ENCODE assay signal across 27 cellular contexts in genomic region chr17:17519886-17520285, GRCh38.
"Had no signal": no experiment of that assay in that cellular context is flagged by ENCODE, and none has a peak within 500 bp of the region (broad histone marks: within the 10 kb centered on the region; RNA-seq: fewer than 3 reads in every experiment).

No MANE protein-coding gene starts in this region.

- H3K4me2 ChIP-seq: neural progenitor cell, smooth muscle cell had no signal

- H3K36me3 Mint-ChIP-seq: immature natural killer cell, mesothelial cell of epicardium, natural killer cell, neural progenitor cell, type B pancreatic cell had no signal

- H3K27me3 Mint-ChIP-seq: naive B cell; progenitor cell of endocrine pancreas; stimulated activated memory B cell treated with anti-CD40 and anti-IgM and Interleukin-4, amounts not matched to agents 10 μg/mL and 1 μg/mL and 100 μg/mL, for 72 hours; stimulated activated naive CD8-positive, alpha-beta T cell treated with anti-CD3 and anti-CD28 coated beads, Interleukin-15, amount 100 ng/mL, for 72 hours; type B pancreatic cell had no signal

- H3K4me1 Mint-ChIP-seq: immature natural killer cell; natural killer cell; stimulated activated memory B cell treated with anti-CD40 and anti-IgM and Interleukin-4, amounts not matched to agents 10 μg/mL and 1 μg/mL and 100 μg/mL, for 72 hours had no signal

- DNase-seq: hypothalamus; immature natural killer cell; mesendoderm; naive B cell; natural killer cell; nephron progenitor cell; ovary; retina; right lobe of liver; stimulated activated CD4-positive, alpha-beta T cell treated with anti-CD3 and anti-CD28 coated beads, Interleukin-1b, Interleukin-23, amount 100 ng/mL, for 48 hours; stimulated activated CD4-positive, alpha-beta T cell treated with anti-CD3 and anti-CD28 coated beads, Interleukin-2, amount 100 ng/mL, for 48 hours; stimulated activated CD4-positive, alpha-beta T cell treated with anti-CD3 and anti-CD28 coated beads, Interleukin-4, amount 100 ng/mL, for 4 hours; stimulated activated CD8-positive, alpha-beta memory T cell treated with anti-CD3 and anti-CD28 coated beads, Interleukin-4, amount 100 ng/mL, for 48 hours; stimulated activated naive CD4-positive, alpha-beta T cell treated with Interleukin-2 at 50 U/mL for 16 hours; stimulated activated naive CD8-positive, alpha-beta T cell treated with anti-CD3 and anti-CD28 coated beads, Interleukin-15, amount 100 ng/mL, for 72 hours; substantia nigra; uterus had no signal

- H3K36me3 ChIP-seq: neural progenitor cell, ovary, uterus had no signal

- H3K27ac ChIP-seq: heart left ventricle, neural progenitor cell, ovary, right lobe of liver, tibial nerve, uterus had no signal

- H3K9me3 Mint-ChIP-seq: immature natural killer cell; mesothelial cell of epicardium; naive B cell; natural killer cell; nephron progenitor cell; neural progenitor cell; stimulated activated memory B cell treated with anti-CD40 and anti-IgM and Interleukin-4, amounts not matched to agents 10 μg/mL and 1 μg/mL and 100 μg/mL, for 72 hours; stimulated activated naive CD8-positive, alpha-beta T cell treated with anti-CD3 and anti-CD28 coated beads, Interleukin-15, amount 100 ng/mL, for 72 hours; type B pancreatic cell had no signal

- H3K4me3 Mint-ChIP-seq: immature natural killer cell; mesothelial cell of epicardium; naive B cell; natural killer cell; nephron progenitor cell; neural progenitor cell; stimulated activated memory B cell treated with anti-CD40 and anti-IgM and Interleukin-4, amounts not matched to agents 10 μg/mL and 1 μg/mL and 100 μg/mL, for 72 hours; stimulated activated naive CD8-positive, alpha-beta T cell treated with anti-CD3 and anti-CD28 coated beads, Interleukin-15, amount 100 ng/mL, for 72 hours; type B pancreatic cell had no signal

- H3K27me3 ChIP-seq: heart left ventricle, neural progenitor cell, ovary, right lobe of liver, tibial nerve, uterus had no signal

- H3K4me1 ChIP-seq: heart left ventricle, uterus had no signal

- H3K4me3 ChIP-seq: heart left ventricle, lung, neural progenitor cell, ovary, right lobe of liver, smooth muscle cell, tibial nerve, uterus had no signal

- H3K27ac Mint-ChIP-seq: immature natural killer cell; mesothelial cell of epicardium; natural killer cell; nephron progenitor cell; neural progenitor cell; progenitor cell of endocrine pancreas; stimulated activated memory B cell treated with anti-CD40 and anti-IgM and Interleukin-4, amounts not matched to agents 10 μg/mL and 1 μg/mL and 100 μg/mL, for 72 hours; stimulated activated naive CD8-positive, alpha-beta T cell treated with anti-CD3 and anti-CD28 coated beads, Interleukin-15, amount 100 ng/mL, for 72 hours; type B pancreatic cell had no signal

- H3K9me3 ChIP-seq: heart left ventricle, ovary, right lobe of liver, tibial nerve, uterus had no signal

- ATAC-seq: heart left ventricle; left lobe of liver; natural killer cell; right lobe of liver; stimulated activated memory B cell treated with anti-CD40 and anti-IgM and Interleukin-4, amounts not matched to agents 10 μg/mL and 1 μg/mL and 100 μg/mL, for 72 hours; stimulated activated naive CD8-positive, alpha-beta T cell treated with anti-CD3 and anti-CD28 coated beads, Interleukin-15, amount 100 ng/mL, for 72 hours had no signal

- H3K9ac ChIP-seq: neural progenitor cell had no signal
